Comparison of ENCODE assay signal across 13 cellular contexts in the genomic region with DNA sequence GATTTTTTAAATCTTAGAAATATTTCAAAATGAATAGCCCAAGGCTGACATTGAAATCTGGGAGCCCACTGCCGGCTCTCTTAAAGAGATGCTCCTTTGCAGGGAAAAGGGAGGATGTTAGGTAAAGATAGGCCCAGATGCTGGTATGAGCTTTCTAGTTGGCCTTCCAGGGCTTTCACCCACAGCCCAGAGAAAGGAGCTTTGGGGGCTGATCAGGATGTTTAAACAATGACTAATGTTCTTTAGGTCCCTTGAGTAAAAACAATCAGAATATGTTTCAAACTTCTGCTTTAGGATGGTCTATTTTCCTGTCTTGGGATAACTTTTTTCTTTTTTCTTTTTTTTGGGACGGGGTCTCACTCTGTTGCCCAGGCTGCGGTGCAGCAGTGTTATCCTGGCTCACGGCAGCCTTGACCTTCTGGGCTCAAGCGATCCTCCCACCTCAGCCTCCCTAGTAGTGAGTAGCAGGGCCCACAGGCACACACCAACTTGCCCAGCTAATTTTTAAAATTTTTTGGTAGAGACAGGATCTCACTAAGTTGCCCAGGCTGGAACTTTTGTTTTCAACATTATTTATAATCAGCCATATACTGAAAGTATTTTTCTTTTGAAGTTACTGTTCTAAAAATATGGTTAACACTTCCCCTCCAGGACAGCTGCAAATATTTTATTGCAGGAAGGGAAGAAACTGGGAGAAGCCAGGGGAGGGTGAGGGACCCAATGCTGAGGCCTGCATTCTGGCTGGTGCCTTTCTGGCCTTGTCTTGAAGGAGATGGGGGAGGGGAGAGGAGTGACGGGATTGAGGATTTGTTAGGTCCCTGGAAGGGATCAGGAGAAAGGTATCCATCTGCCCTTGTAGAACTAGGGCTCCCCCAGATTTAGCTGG.
DNase-seq lines count a peak whose midpoint lies in the region; ATAC-seq, FAIRE-seq and TF ChIP-seq lines count a peak whose summit lies in the region.
"Had no signal": no experiment of that assay in that cellular context is flagged by ENCODE, and none has a peak within 500 bp of the region (broad histone marks: within the 10 kb centered on the region; RNA-seq: fewer than 3 reads in every experiment).

No MANE protein-coding gene starts in this region.

- intact Hi-C loops in kidney (cut with DNase I) = no loop called here

- peak; percentile 63 for DNase-seq in ELR (ENCODE audit: low read depth)
- peak; percentile 24 for DNase-seq in RPMI7951 (ENCODE audit: low read depth)
- peak; percentile 57 for DNase-seq in fibroblast of mammary gland (ENCODE audit: low read depth)
- peak; percentile 29 for DNase-seq in renal cortical epithelial cell (ENCODE audit: low read depth)
- DNase-seq in kidney = no peak
- DNase-seq in GDM1 (lab: John Stamatoyannopoulos, UW) = no peak
- no peak for DNase-seq in stimulated activated CD4-positive, alpha-beta T cell treated with anti-CD3 and anti-CD28 coated beads, Interleukin-12 subunit alpha, Interleukin-12 subunit beta, amount 100 ng/mL, for 4 hours
- DNase-seq: activated CD8-positive, alpha-beta T cell treated with anti-CD3 and anti-CD28 coated beads for 36 hours; adrenal gland; left cardiac atrium; NCI-H510A treated with DMSO at 0.1 percent for 48 hours had no signal

- no peak overlapping the region for H3K27ac ChIP-seq in kidney (ENCODE audit: low read depth in 2 of 2, low read length in 2 of 2)

- no peak for FAIRE-seq in kidney (lab: Jason Lieb, UNC)
- FAIRE-seq: D721Med had no signal

- H3K4me3 ChIP-seq in fibroblast of mammary gland (ENCODE audit: control insufficient read depth, low read depth, low read length) = no peak overlapping the region
- no peak overlapping the region for H3K4me3 ChIP-seq in kidney (ENCODE audit: low read length in 2 of 2)
- H3K4me3 ChIP-seq: adrenal gland had no signal

- no peaks in the 10 kb centered on the region for H3K36me3 ChIP-seq in kidney (ENCODE audit: control insufficient read depth in 1 of 2, insufficient read depth in 2 of 2, low read length in 2 of 2)
- H3K36me3 ChIP-seq: adrenal gland had no signal

- no peak for ATAC-seq in GM18909 (IDR thresholded peaks at IDR 0.05; ENCODE audit: poor library complexity, unreplicated experiment)
- ATAC-seq: activated CD8-positive, alpha-beta T cell treated with anti-CD3 and anti-CD28 coated beads for 36 hours had no signal

- no peaks in the 10 kb centered on the region for H3K9me3 ChIP-seq in kidney (ENCODE audit: control insufficient read depth in 1 of 2, low read length in 2 of 2)
- H3K9me3 ChIP-seq: adrenal gland had no signal

- no peak for TF ChIP-seq CTCF in fibroblast of mammary gland (conservative IDR thresholded peaks at IDR 0.05; ENCODE audit: control insufficient read depth, insufficient read depth, low read depth, low read length)
- no peak for TF ChIP-seq CTCF in kidney (IDR thresholded peaks at IDR 0.05; ENCODE audit: borderline replicate concordance, extremely low read depth, insufficient read depth)

- H3K4me1 ChIP-seq in kidney (ENCODE audit: control insufficient read depth in 1 of 2, insufficient read depth in 1 of 2, low read depth in 1 of 2, low read length in 2 of 2) = peaks cover 2 to 29% of the 10 kb centered on the region in 2 donors

- H3K9ac ChIP-seq in kidney (ENCODE audit: low read length in 2 of 2) = no peak overlapping the region

Comparison
In these comparisons a context has a peak if more than half of its experiments do, and no peak if none do; other contexts are left out.
1. DNase-seq: peak in ELR (single experiment), RPMI7951 (single experiment), fibroblast of mammary gland (single experiment) and renal cortical epithelial cell (single experiment); none in kidney (single experiment), GDM1 (single experiment) and stimulated activated CD4-positive, alpha-beta T cell treated with anti-CD3 and anti-CD28 coated beads, Interleukin-12 subunit alpha, Interleukin-12 subunit beta, amount 100 ng/mL, for 4 hours (single experiment).